28 cellular contexts compared by ENCODE assay signal in genomic region chr1:7407547-7407895, GRCh38.
DNase-seq lines count a peak whose midpoint lies in the region; ATAC-seq and TF ChIP-seq lines count a peak whose summit lies in the region.
"Had no signal": no experiment of that assay in that cellular context is flagged by ENCODE, and none has a peak within 500 bp of the region (broad histone marks: within the 10 kb centered on the region; RNA-seq: fewer than 3 reads in every experiment).

No MANE protein-coding gene starts in this region.

- 81% methylated on average over 2 of the region's 7 CpGs for WGBS in prostate gland

- peak; percentile 9 for DNase-seq in D341Med (ENCODE audit: low spot score)
- DNase-seq in ecto neural progenitor cell (ENCODE audit: low spot score), result peak; percentile 34
- peak; percentile 1 for DNase-seq in prostate gland (ENCODE audit: low spot score)
- no peak for DNase-seq in COR-L47 (lab: John Stamatoyannopoulos, UW)
- DNase-seq in BE2C, result no peak
- DNase-seq in activated T-cell treated with anti-CD3 and anti-CD28 coated beads, Interleukin-2, amount 50 U/mL, for 4 hours, result no peak
- no peak for DNase-seq in T-helper 2 cell
- DNase-seq: activated naive CD8-positive, alpha-beta T cell treated with anti-CD3 and anti-CD28 coated beads for 36 hours; CD8-positive, alpha-beta memory T cell; DMS153; effector memory CD4-positive, alpha-beta T cell; IMR-90; left cardiac atrium; NCI-H1092; NCI-H1694; NCI-H82; nephron progenitor cell; OCI-M1; right cardiac atrium had no signal

- H3K4me3 ChIP-seq in HUES6 (ENCODE audit: low read depth, low read length) (no peak overlapping the region), prostate gland (no peak overlapping the region), BE2C (ENCODE audit: low read depth, low read length) (no peak overlapping the region)
- H3K4me3 ChIP-seq: hepatocyte, pancreas, stomach, thyroid gland had no signal

- H3K27me3 Mint-ChIP-seq in activated T-cell treated with anti-CD3 and anti-CD28 coated beads, Interleukin-2, amount 50 U/mL, for 4 hours (ENCODE audit: low read depth), result no peaks in the 10 kb centered on the region

- intact Hi-C loops in prostate gland (cut with DNase I), result no loop called here

- H3K4me1 Mint-ChIP-seq in activated T-cell treated with anti-CD3 and anti-CD28 coated beads, Interleukin-2, amount 50 U/mL, for 4 hours (ENCODE audit: low read depth), result no peaks in the 10 kb centered on the region
- H3K4me1 Mint-ChIP-seq: activated naive CD8-positive, alpha-beta T cell treated with anti-CD3 and anti-CD28 coated beads for 36 hours; CD8-positive, alpha-beta memory T cell; T-cell had no signal

- ATAC-seq in activated T-cell treated with anti-CD3 and anti-CD28 coated beads, Interleukin-2, amount 50 U/mL, for 4 hours, result no peak
- ATAC-seq: HCT116, left cardiac atrium, pancreas, right cardiac atrium, T-cell, WTC11 had no signal

- H3K36me3 ChIP-seq in HUES6 (ENCODE audit: control insufficient read depth, insufficient read depth, low read length) (no peaks in the 10 kb centered on the region), prostate gland (no peaks in the 10 kb centered on the region), BE2C (no peaks in the 10 kb centered on the region)
- H3K36me3 ChIP-seq: pancreas, stomach, thyroid gland had no signal

- no peak for TF ChIP-seq POLR2A in prostate gland (IDR thresholded peaks at IDR 0.05)

- H3K4me3 Mint-ChIP-seq in activated T-cell treated with anti-CD3 and anti-CD28 coated beads, Interleukin-2, amount 50 U/mL, for 4 hours, result no peak overlapping the region
- H3K4me3 Mint-ChIP-seq: activated naive CD8-positive, alpha-beta T cell treated with anti-CD3 and anti-CD28 coated beads for 36 hours; CD8-positive, alpha-beta memory T cell; nephron progenitor cell; T-cell; WTC11 had no signal

- H3K27ac ChIP-seq in HUES6 (ENCODE audit: low read depth, low read length) (no peak overlapping the region), prostate gland (no peak overlapping the region)
- H3K27ac ChIP-seq: epithelial cell of prostate, hepatocyte, pancreas, stomach, thyroid gland had no signal

- H3K4me1 ChIP-seq in HUES6 (ENCODE audit: control insufficient read depth, insufficient read depth, low read length), result peaks cover 9% of the 10 kb centered on the region; the same call in 1 of the 2 replicates
- no peaks in the 10 kb centered on the region for H3K4me1 ChIP-seq in prostate gland (replicated peaks)
- H3K4me1 ChIP-seq in BE2C, result no peaks in the 10 kb centered on the region
- H3K4me1 ChIP-seq: pancreas, stomach, thyroid gland had no signal

- no peaks in the 10 kb centered on the region for H3K9me3 Mint-ChIP-seq in activated T-cell treated with anti-CD3 and anti-CD28 coated beads, Interleukin-2, amount 50 U/mL, for 4 hours
- H3K9me3 Mint-ChIP-seq: activated naive CD8-positive, alpha-beta T cell treated with anti-CD3 and anti-CD28 coated beads for 36 hours; nephron progenitor cell; T-cell; WTC11 had no signal

- H3K27me3 ChIP-seq in HUES6 (ENCODE audit: control insufficient read depth, insufficient read depth, low read length), result no peaks in the 10 kb centered on the region
- H3K27me3 ChIP-seq in prostate gland (replicated peaks; ENCODE audit: insufficient read depth), result no peaks in the 10 kb centered on the region
- H3K27me3 ChIP-seq in BE2C, result no peaks in the 10 kb centered on the region
- H3K27me3 ChIP-seq: hepatocyte, pancreas, stomach, thyroid gland had no signal

- TF ChIP-seq CTCF in prostate gland (IDR thresholded peaks at IDR 0.05), result no peak
- TF ChIP-seq CTCF in BE2C (IDR thresholded peaks at IDR 0.05; ENCODE audit: low read depth, low read length), result no peak

- H3K9me3 ChIP-seq in HUES6 (ENCODE audit: control insufficient read depth, insufficient read depth, low read depth, low read length), result no peaks in the 10 kb centered on the region
- H3K9me3 ChIP-seq in prostate gland, result no peaks in the 10 kb centered on the region
- no peaks in the 10 kb centered on the region for H3K9me3 ChIP-seq in BE2C
- H3K9me3 ChIP-seq: pancreas, stomach, thyroid gland had no signal

- H3K9ac ChIP-seq in HUES6 (ENCODE audit: low read length), result peak overlapping the region; percentile 20

- H3K36me3 Mint-ChIP-seq in activated T-cell treated with anti-CD3 and anti-CD28 coated beads, Interleukin-2, amount 50 U/mL, for 4 hours (ENCODE audit: insufficient read depth), result no peaks in the 10 kb centered on the region
- H3K36me3 Mint-ChIP-seq: activated naive CD8-positive, alpha-beta T cell treated with anti-CD3 and anti-CD28 coated beads for 36 hours; CD8-positive, alpha-beta memory T cell; T-cell; WTC11 had no signal

Comparison
In these comparisons a context has a peak if more than half of its experiments do, and no peak if none do; other contexts are left out.
1. DNase-seq: peak in D341Med (single experiment), ecto neural progenitor cell (single experiment) and prostate gland (single experiment); none in COR-L47 (single experiment), BE2C (single experiment), activated T-cell treated with anti-CD3 and anti-CD28 coated beads, Interleukin-2, amount 50 U/mL, for 4 hours (single experiment) and T-helper 2 cell (0 of 5).